In genomic region chr9:137214620-137215019, GRCh38 we compare ENCODE assay signal across 1 cellular context.
A peak's percentile ranks its signal among the peaks of the same experiment; 100 is the strongest.
TF ChIP-seq lines count a peak whose summit lies in the region.

No MANE protein-coding gene starts in this region.

TF ChIP-seq in HepG2, 621 proteins besides CTCF, POLR2A, EP300 and RAD21:
- TF ChIP-seq TRIM24 (CRISPR knock-in tag; IDR thresholded peaks at IDR 0.05) (no peak), AGO2 (optimal IDR thresholded peaks at IDR 0.05; ENCODE audit: low read depth, low read length) (peak; percentile 1)
TF ChIP-seq in HepG2: peak in this region for 1.
